11 cellular contexts compared by ENCODE assay signal in the genomic region with DNA sequence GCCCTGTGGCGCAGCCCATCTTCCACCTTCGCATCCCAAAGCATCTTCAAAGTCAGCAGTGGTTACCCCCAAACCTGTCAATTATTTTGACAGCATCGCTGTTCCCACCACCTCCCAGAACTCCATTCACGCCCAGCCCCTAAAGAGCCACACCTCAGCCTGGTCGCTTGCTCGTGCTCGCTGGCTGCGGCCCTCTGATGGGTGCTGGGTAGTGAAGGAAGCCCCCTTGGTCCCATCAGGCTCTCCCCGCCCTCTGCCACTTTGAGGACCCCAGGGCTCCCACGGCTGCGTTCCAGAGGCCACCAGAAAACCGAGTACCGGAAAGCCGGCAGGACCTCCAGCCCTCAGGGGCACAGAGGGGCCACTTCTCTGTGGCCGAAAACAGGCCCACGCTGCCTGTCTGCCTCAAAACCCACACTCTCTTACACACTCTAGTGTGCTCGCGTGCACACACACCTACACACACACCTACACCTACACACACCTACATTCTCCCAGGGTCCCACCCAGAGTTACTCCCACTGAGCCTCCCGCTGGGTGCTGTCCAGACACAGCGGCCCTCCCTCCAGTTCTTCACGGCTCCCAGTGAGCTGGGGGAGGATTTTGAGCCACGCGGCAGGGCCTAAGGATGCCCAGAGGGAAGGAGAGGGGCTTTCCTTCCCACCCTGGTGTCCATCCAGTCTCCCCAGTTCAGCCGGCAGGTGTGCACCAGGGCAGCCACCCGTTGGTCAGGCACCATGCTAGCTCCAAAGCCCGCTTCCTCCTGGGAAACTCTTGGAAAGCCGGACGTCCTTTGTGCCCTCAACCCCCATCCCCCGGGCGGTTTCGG. TPM values are rescaled to one million over a fixed set of nuclear protein-coding genes. Genes with fewer than 3 reads are reported as not detected.
DNase-seq lines count a peak whose midpoint lies in the region; ATAC-seq and TF ChIP-seq lines count a peak whose summit lies in the region.
"Had no signal": no experiment of that assay in that cellular context is flagged by ENCODE, and none has a peak within 500 bp of the region (broad histone marks: within the 10 kb centered on the region; RNA-seq: fewer than 3 reads in every experiment).

No MANE protein-coding gene starts in this region.

- TF ChIP-seq EP300 in stomach (IDR thresholded peaks at IDR 0.05) (no peak), transverse colon (IDR thresholded peaks at IDR 0.05; ENCODE audit: low read depth) (no peak)

- peak overlapping the region; percentile 12 for H3K4me3 Mint-ChIP-seq in activated CD4-positive, alpha-beta memory T cell treated with anti-CD3 and anti-CD28 coated beads for 36 hours
- no peak overlapping the region for H3K4me3 Mint-ChIP-seq in activated CD4-positive, alpha-beta memory T cell treated with anti-CD3 and anti-CD28 coated beads, Interleukin-2, amount 10 ng/mL, durations not matched to agents 7 days and 5 days
- H3K4me3 Mint-ChIP-seq in WTC11: peak overlapping the region; percentile 69

- POLR2A ChIA-PET in activated CD4-positive, alpha-beta memory T cell treated with anti-CD3 and anti-CD28 coated beads for 36 hours (lab: Charles Lee): interaction anchor here (0.6 kb wide), 2 partner anchors 78 to 187 kb away, joined by 3 read pairs; partner anchors contain the start of genes C19orf12 and POP4
- POLR2A ChIA-PET in activated CD4-positive, alpha-beta memory T cell treated with anti-CD3 and anti-CD28 coated beads, Interleukin-2, amount 10 ng/mL, durations not matched to agents 7 days and 5 days (lab: Charles Lee): interaction anchor here (1.0 kb wide), 1 partner anchor 186 kb away, joined by 3 read pairs; no protein-coding TSS in a partner anchor
- POLR2A ChIA-PET in WTC11 (lab: Charles Lee): interaction anchor here (0.8 to 2.0 kb wide), 2 partner anchors 78 to 79 kb away, joined by 3 to 8 read pairs; partner anchors contain the start of gene POP4

- no peak overlapping the region for H3K9ac ChIP-seq in iPS-20b (ENCODE audit: low read depth, low read length)

- TF ChIP-seq CTCF in WTC11 (IDR thresholded peaks at IDR 0.05) (no peak), stomach (IDR thresholded peaks at IDR 0.05) (no peak), transverse colon (IDR thresholded peaks at IDR 0.05) (no peak)

- H3K27me3 Mint-ChIP-seq in activated CD4-positive, alpha-beta memory T cell treated with anti-CD3 and anti-CD28 coated beads for 36 hours: peaks cover 63% of the 10 kb centered on the region
- peaks cover 76% of the 10 kb centered on the region for H3K27me3 Mint-ChIP-seq in activated CD4-positive, alpha-beta memory T cell treated with anti-CD3 and anti-CD28 coated beads, Interleukin-2, amount 10 ng/mL, durations not matched to agents 7 days and 5 days
- peaks cover 84% of the 10 kb centered on the region for H3K27me3 Mint-ChIP-seq in WTC11 (ENCODE audit: low read depth)

- H3K27me3 ChIP-seq in iPS-20b (ENCODE audit: insufficient read depth, low read length) (peaks cover 100% of the 10 kb centered on the region), stomach (peaks cover 68 to 99% (median 83%) of the 10 kb centered on the region in 3 donors), transverse colon (peaks cover 94% of the 10 kb centered on the region)

- H3K27ac ChIP-seq in iPS-20b (ENCODE audit: low read length) (no peak overlapping the region), stomach (no peak overlapping the region), transverse colon (no peak overlapping the region)

- intact Hi-C loops in activated CD4-positive, alpha-beta memory T cell treated with anti-CD3 and anti-CD28 coated beads for 36 hours (cut with micrococcal nuclease): loop anchor here (2.0 to 10.0 kb wide), 6 partner anchors 60 to 699 kb away; partner anchors contain the start of genes C19orf12 and UQCRFS1
- intact Hi-C loops in stomach (cut with DNase I; ENCODE audit: low total_unique reads) (no loop called here), transverse colon (cut with DNase I; ENCODE audit: low total_unique reads) (no loop called here)

- CTCF ChIA-PET in activated CD4-positive, alpha-beta memory T cell treated with anti-CD3 and anti-CD28 coated beads for 36 hours (lab: Charles Lee): interaction anchor here (0.7 to 2.4 kb wide), 13 partner anchors 10 to 792 kb away, joined by 3 to 11 read pairs (median 4); partner anchors contain the start of gene POP4
- CTCF ChIA-PET in activated CD4-positive, alpha-beta memory T cell treated with anti-CD3 and anti-CD28 coated beads, Interleukin-2, amount 10 ng/mL, durations not matched to agents 7 days and 5 days (lab: Charles Lee): interaction anchor here (1.1 to 1.8 kb wide), 6 partner anchors 10 to 264 kb away, joined by 3 to 6 read pairs (median 4); no protein-coding TSS in a partner anchor
- CTCF ChIA-PET in WTC11 (lab: Charles Lee): interaction anchor here (0.6 to 4.9 kb wide), 45 partner anchors 8 to 406 kb away, joined by 3 to 27 read pairs (median 5); partner anchors contain the start of genes PLEKHF1 and POP4

- TF ChIP-seq POLR2A in stomach (IDR thresholded peaks at IDR 0.05): no peak
- TF ChIP-seq POLR2A in transverse colon (IDR thresholded peaks at IDR 0.05): no peak

- H3K4me3 ChIP-seq in iPS-20b (ENCODE audit: low read length) (peak overlapping the region; percentile 62; the same call in 1 of the 2 replicates), stomach (peak overlapping the region in 3 of 4 donors; percentile 31 to 43 (median 37)), transverse colon (peak overlapping the region in 1 of 4 donors; percentile 35)

- 13 to 24% (median 18%) methylated on average over 18 to 31 of the region's 31 CpGs for WGBS in stomach, 5 donors
- WGBS in transverse colon (ENCODE audit: low coverage in 1 of 2), 2 donors: 26% methylated on average over 31 of the region's 31 CpGs; no CpG with 5 or more reads in 1 of the 2 donors

- DNase-seq in activated CD4-positive, alpha-beta memory T cell treated with anti-CD3 and anti-CD28 coated beads for 36 hours: no peak
- no peak for DNase-seq in activated CD4-positive, alpha-beta memory T cell treated with anti-CD3 and anti-CD28 coated beads, Interleukin-2, amount 10 ng/mL, durations not matched to agents 7 days and 5 days
- DNase-seq in WTC11 (ENCODE audit: low spot score) (no peak), stomach (no peak), transverse colon (no peak), T-helper 9 cell (no peak)

- peaks cover 3% of the 10 kb centered on the region for H3K36me3 Mint-ChIP-seq in activated CD4-positive, alpha-beta memory T cell treated with anti-CD3 and anti-CD28 coated beads for 36 hours
- H3K36me3 Mint-ChIP-seq in activated CD4-positive, alpha-beta memory T cell treated with anti-CD3 and anti-CD28 coated beads, Interleukin-2, amount 10 ng/mL, durations not matched to agents 7 days and 5 days (ENCODE audit: low read depth): peaks cover 3% of the 10 kb centered on the region
- no peaks in the 10 kb centered on the region for H3K36me3 Mint-ChIP-seq in WTC11

- H3K9me3 ChIP-seq in iPS-20b (ENCODE audit: insufficient read depth, low read depth, low read length): no peaks in the 10 kb centered on the region; the same call in 1 of the 2 replicates
- peaks cover 0 to 9% (median 0%) of the 10 kb centered on the region in 4 donors for H3K9me3 ChIP-seq in stomach
- H3K9me3 ChIP-seq in transverse colon: no peaks in the 10 kb centered on the region

- H3K36me3 ChIP-seq in iPS-20b (ENCODE audit: insufficient read depth, low read depth, low read length) (no peaks in the 10 kb centered on the region), stomach (no peaks in the 10 kb centered on the region), transverse colon (no peaks in the 10 kb centered on the region)

- in situ Hi-C loops in transverse colon (cut with MboI; ENCODE audit: low pct_ligation_motif_present in 1 of 4, low pct_unique_long_range_greater_than_20kb in 1 of 4, low sequenced_read_pairs in 3 of 4): no loop called here

- H3K9me3 Mint-ChIP-seq in activated CD4-positive, alpha-beta memory T cell treated with anti-CD3 and anti-CD28 coated beads for 36 hours: no peaks in the 10 kb centered on the region
- H3K9me3 Mint-ChIP-seq in activated CD4-positive, alpha-beta memory T cell treated with anti-CD3 and anti-CD28 coated beads, Interleukin-2, amount 10 ng/mL, durations not matched to agents 7 days and 5 days: no peaks in the 10 kb centered on the region
- H3K9me3 Mint-ChIP-seq in WTC11: no peaks in the 10 kb centered on the region

- H3K27ac Mint-ChIP-seq in activated CD4-positive, alpha-beta memory T cell treated with anti-CD3 and anti-CD28 coated beads for 36 hours: no peak overlapping the region
- no peak overlapping the region for H3K27ac Mint-ChIP-seq in activated CD4-positive, alpha-beta memory T cell treated with anti-CD3 and anti-CD28 coated beads, Interleukin-2, amount 10 ng/mL, durations not matched to agents 7 days and 5 days
- H3K27ac Mint-ChIP-seq in WTC11: no peak overlapping the region

- peaks cover 8% of the 10 kb centered on the region; the same call in 1 of the 2 replicates for H3K4me1 ChIP-seq in iPS-20b (ENCODE audit: insufficient read depth, low read length)
- peaks cover 23 to 61% (median 57%) of the 10 kb centered on the region in 4 donors for H3K4me1 ChIP-seq in stomach
- H3K4me1 ChIP-seq in transverse colon: peaks cover 4 to 43% (median 28%) of the 10 kb centered on the region in 4 donors

- H3K4me1 Mint-ChIP-seq in activated CD4-positive, alpha-beta memory T cell treated with anti-CD3 and anti-CD28 coated beads for 36 hours (ENCODE audit: low read depth): peaks cover 34% of the 10 kb centered on the region
- peaks cover 22% of the 10 kb centered on the region for H3K4me1 Mint-ChIP-seq in activated CD4-positive, alpha-beta memory T cell treated with anti-CD3 and anti-CD28 coated beads, Interleukin-2, amount 10 ng/mL, durations not matched to agents 7 days and 5 days
- peaks cover 24% of the 10 kb centered on the region for H3K4me1 Mint-ChIP-seq in WTC11

- ATAC-seq in WTC11: no peak
- no peak for ATAC-seq in GM21447 (IDR thresholded peaks at IDR 0.05; ENCODE audit: unreplicated experiment)

RNA-seq across cellular contexts. Expression of gene VSTM2B, which starts 1.9 kb away (rescaled TPM):
- not detected for total RNA-seq in activated CD4-positive, alpha-beta memory T cell treated with anti-CD3 and anti-CD28 coated beads for 36 hours
- not detected for total RNA-seq in activated CD4-positive, alpha-beta memory T cell treated with anti-CD3 and anti-CD28 coated beads, Interleukin-2, amount 10 ng/mL, durations not matched to agents 7 days and 5 days
- total RNA-seq in WTC11 (2021): 1.7 to 3.2 TPM (median 2.2 TPM) in 3 replicates
- total RNA-seq in stomach: not detected
- not detected for polyA plus RNA-seq in stomach
- total RNA-seq in transverse colon: not detected
- total RNA-seq: myocyte; T-helper 2 cell treated with Interferon-gamma antibody and Interleukin-4, amounts not matched to agents 100 ng/mL and 5 ng/mL, for 36 hours had no signal
- polyA plus RNA-seq: adipose tissue had no signal
